2 cellular contexts compared by ENCODE assay signal in the genomic region with DNA sequence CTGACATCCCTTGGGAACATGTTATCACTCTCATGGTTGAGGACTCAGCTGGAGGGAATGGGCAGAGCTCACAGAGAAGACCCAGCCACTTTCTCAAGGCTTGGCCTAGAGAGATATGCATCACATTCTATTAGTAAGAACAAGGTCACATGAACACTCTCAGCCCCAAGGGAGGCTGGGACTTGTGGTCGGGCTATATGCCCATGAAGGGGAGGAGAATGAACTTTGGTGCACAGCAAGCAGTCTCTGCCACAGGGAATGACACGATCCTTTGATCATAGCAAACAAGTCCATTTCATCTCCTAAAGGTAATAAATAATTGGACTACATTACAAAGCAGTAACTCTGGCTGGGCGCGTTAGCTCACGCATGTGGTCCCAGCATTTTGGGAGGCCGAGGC.
TF ChIP-seq lines count a peak whose summit lies in the region.

No MANE protein-coding gene starts in this region.

TF ChIP-seq in K562, 482 proteins besides CTCF, POLR2A, EP300 and RAD21:
- TF ChIP-seq RBM22 (IDR thresholded peaks at IDR 0.05; ENCODE audit: low read depth, low read length, poor library complexity, severe bottlenecking): no peak
- TF ChIP-seq SETDB1 (IDR thresholded peaks at IDR 0.05; ENCODE audit: low read length): no peak
- no peak for TF ChIP-seq ZNF830 (CRISPR knock-in tag; IDR thresholded peaks at IDR 0.05)
- peak; percentile 55 for TF ChIP-seq HCFC1 (IDR thresholded peaks at IDR 0.05; ENCODE audit: low read depth, low read length)
- TF ChIP-seq CHCHD3 (CRISPR knock-in tag; IDR thresholded peaks at IDR 0.05): no peak
- TF ChIP-seq USF2 (CRISPR knock-in tag; IDR thresholded peaks at IDR 0.05): peak; percentile 68
- TF ChIP-seq, protein P1, sequence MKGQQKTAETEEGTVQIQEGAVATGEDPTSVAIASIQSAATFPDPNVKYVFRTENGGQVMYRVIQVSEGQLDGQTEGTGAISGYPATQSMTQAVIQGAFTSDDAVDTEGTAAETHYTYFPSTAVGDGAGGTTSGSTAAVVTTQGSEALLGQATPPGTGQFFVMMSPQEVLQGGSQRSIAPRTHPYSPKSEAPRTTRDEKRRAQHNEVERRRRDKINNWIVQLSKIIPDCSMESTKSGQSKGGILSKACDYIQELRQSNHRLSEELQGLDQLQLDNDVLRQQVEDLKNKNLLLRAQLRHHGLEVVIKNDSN (CRISPR knock-in tag; IDR thresholded peaks at IDR 0.05): peak; percentile 40; the same call in 1 of the 2 replicates
- TF ChIP-seq, protein P2, sequence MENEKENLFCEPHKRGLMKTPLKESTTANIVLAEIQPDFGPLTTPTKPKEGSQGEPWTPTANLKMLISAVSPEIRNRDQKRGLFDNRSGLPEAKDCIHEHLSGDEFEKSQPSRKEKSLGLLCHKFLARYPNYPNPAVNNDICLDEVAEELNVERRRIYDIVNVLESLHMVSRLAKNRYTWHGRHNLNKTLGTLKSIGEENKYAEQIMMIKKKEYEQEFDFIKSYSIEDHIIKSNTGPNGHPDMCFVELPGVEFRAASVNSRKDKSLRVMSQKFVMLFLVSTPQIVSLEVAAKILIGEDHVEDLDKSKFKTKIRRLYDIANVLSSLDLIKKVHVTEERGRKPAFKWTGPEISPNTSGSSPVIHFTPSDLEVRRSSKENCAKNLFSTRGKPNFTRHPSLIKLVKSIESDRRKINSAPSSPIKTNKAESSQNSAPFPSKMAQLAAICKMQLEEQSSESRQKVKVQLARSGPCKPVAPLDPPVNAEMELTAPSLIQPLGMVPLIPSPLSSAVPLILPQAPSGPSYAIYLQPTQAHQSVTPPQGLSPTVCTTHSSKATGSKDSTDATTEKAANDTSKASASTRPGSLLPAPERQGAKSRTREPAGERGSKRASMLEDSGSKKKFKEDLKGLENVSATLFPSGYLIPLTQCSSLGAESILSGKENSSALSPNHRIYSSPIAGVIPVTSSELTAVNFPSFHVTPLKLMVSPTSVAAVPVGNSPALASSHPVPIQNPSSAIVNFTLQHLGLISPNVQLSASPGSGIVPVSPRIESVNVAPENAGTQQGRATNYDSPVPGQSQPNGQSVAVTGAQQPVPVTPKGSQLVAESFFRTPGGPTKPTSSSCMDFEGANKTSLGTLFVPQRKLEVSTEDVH (IDR thresholded peaks at IDR 0.05; ENCODE audit: low read depth, partially characterized antibody): no peak
- no peak for TF ChIP-seq TSC22D4 (tag; IDR thresholded peaks at IDR 0.05)
- TF ChIP-seq, protein P3, sequence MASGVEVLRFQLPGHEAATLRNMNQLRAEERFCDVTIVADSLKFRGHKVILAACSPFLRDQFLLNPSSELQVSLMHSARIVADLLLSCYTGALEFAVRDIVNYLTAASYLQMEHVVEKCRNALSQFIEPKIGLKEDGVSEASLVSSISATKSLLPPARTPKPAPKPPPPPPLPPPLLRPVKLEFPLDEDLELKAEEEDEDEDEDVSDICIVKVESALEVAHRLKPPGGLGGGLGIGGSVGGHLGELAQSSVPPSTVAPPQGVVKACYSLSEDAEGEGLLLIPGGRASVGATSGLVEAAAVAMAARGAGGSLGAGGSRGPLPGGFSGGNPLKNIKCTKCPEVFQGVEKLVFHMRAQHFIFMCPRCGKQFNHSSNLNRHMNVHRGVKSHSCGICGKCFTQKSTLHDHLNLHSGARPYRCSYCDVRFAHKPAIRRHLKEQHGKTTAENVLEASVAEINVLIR (CRISPR knock-in tag; IDR thresholded peaks at IDR 0.05): no peak
- no peak for TF ChIP-seq ESRRA (IDR thresholded peaks at IDR 0.05; ENCODE audit: borderline replicate concordance, low read depth)
TF ChIP-seq in K562: peak in this region for 3.

TF ChIP-seq in SK-N-SH, 30 proteins besides CTCF, POLR2A, EP300 and RAD21:
- TF ChIP-seq NFIC (IDR thresholded peaks at IDR 0.05; ENCODE audit: borderline replicate concordance) (no peak), RFX5 (IDR thresholded peaks at IDR 0.05; ENCODE audit: low read length) (no peak), SIN3A (IDR thresholded peaks at IDR 0.05; ENCODE audit: borderline replicate concordance, low read depth, low read length) (no peak), FOSL2 (IDR thresholded peaks at IDR 0.05; ENCODE audit: borderline replicate concordance, low read depth) (no peak), IRF3 (IDR thresholded peaks at IDR 0.05; ENCODE audit: low read depth, low read length) (no peak), GATA2 (CRISPR knock-in tag; IDR thresholded peaks at IDR 0.05) (no peak), ELF1 (IDR thresholded peaks at IDR 0.05) (no peak), TCF12 (IDR thresholded peaks at IDR 0.05) (no peak), MEF2A (IDR thresholded peaks at IDR 0.05; ENCODE audit: borderline replicate concordance, low read depth) (no peak)
